Comparison of ENCODE assay signal across 23 cellular contexts in genomic region chr1:101373570-101373969, GRCh38.
"Had no signal": no experiment of that assay in that cellular context is flagged by ENCODE, and none has a peak within 500 bp of the region (broad histone marks: within the 10 kb centered on the region; RNA-seq: fewer than 3 reads in every experiment).

No MANE protein-coding gene starts in this region.

- H3K9ac ChIP-seq: KMS-11 had no signal

- FAIRE-seq: HepG2, K562, RCC 7860 had no signal

- ATAC-seq: HepG2, K562 had no signal

- H3K36me3 ChIP-seq: SJSA1 had no signal

- H3K4me3 ChIP-seq: K562, SJSA1, SK-N-MC had no signal

- H3K27me3 ChIP-seq: SJSA1 had no signal

- H3K4me2 ChIP-seq: KMS-11 had no signal

- DNase-seq: MV-4-11, NCI-H1048, NCI-H1105 treated with DMSO at 0.1 percent for 48 hours, NCI-H1417 treated with DMSO at 0.1 percent for 48 hours, NCI-H146, NCI-H1694 treated with DMSO at 0.1 percent for 48 hours, NCI-H1930, NCI-H2081, NCI-H2107, NCI-H2227 treated with DMSO at 0.1 percent for 48 hours, NCI-H524, NCI-H526 treated with DMSO at 0.1 percent for 48 hours, NCI-H774, Right ventricle myocardium superior, RPMI8226, SIG-M5, T-helper 2 cell had no signal

- H3K27ac ChIP-seq: KMS-11, SJSA1, SK-N-MC had no signal

- H3K9me3 ChIP-seq: SJSA1 had no signal
